Comparison of ENCODE assay signal across 8 cellular contexts in the genomic region with DNA sequence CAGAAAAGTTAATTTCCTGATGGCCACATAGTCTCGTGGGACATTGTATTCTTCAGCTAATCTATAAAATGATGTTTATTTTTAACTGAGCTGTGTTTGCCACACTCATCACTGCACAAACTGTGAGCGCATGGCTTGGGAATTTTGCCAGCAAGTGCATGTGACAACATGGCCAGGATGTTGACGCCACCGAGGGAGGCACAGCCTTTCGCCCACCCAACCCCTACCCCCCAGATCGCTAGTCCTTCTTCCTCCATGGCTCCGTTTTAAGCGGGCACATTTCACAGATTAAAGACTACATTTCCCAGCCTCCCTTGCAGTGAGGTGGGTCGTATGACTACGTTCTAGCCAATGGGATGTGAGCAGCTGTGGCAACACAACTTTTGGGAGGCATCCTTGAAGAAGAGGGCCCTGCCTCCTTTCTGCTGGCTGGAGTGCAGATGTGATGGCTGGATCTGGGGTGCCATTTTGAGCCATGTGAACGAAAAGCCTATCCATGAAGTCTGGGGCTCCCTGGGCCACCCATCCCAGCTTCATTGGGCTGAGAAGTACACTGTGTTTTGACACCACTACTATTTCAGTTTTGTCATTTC. TPM values are rescaled to one million over a fixed set of nuclear protein-coding genes. Genes with fewer than 3 reads are reported as not detected.
DNase-seq lines count a peak whose midpoint lies in the region; ATAC-seq, FAIRE-seq and TF ChIP-seq lines count a peak whose summit lies in the region.

No MANE protein-coding gene starts in this region.

- CTCF ChIA-PET in endothelial cell of umbilical vein (lab: Charles Lee) = interaction anchor here (0.7 to 1.8 kb wide), 5 partner anchors 8 to 150 kb away, joined by 3 to 12 read pairs (median 3); partner anchors contain the start of genes EXD3, NOXA1 and NRARP

- peak overlapping the region; percentile 58 for H3K27ac ChIP-seq in endothelial cell of umbilical vein (ENCODE audit: insufficient read depth, low read depth, low read length)
- peak overlapping the region; percentile 72 to 94 for H3K27ac ChIP-seq in prostate gland

- in situ Hi-C loops in GM13977 (cut with MboI; ENCODE audit: low pct_unique_long_range_greater_than_20kb, low sequenced_read_pairs, unreplicated experiment) = loop anchor here (10.0 kb wide), 1 partner anchor 111 kb away; no protein-coding TSS in a partner anchor
- in situ Hi-C loops in GM13976 (cut with MboI; ENCODE audit: low sequenced_read_pairs, unreplicated experiment) = loop anchor here (5.0 to 25.0 kb wide), 2 partner anchors 113 to 243 kb away; no protein-coding TSS in a partner anchor

- DNase-seq in A172 (ENCODE audit: low spot score) (peak; percentile 46), GM13977 (ENCODE audit: low spot score) (peak; percentile 71), endothelial cell of umbilical vein (ENCODE audit: low read depth, low spot score) (peak; percentile 68), prostate gland (ENCODE audit: low spot score) (no peak), GM13976 (ENCODE audit: low spot score) (no peak), OCI-M2 (lab: John Stamatoyannopoulos, UW; ENCODE audit: unreplicated experiment) (no peak)

- no peaks in the 10 kb centered on the region for H3K36me3 ChIP-seq in endothelial cell of umbilical vein (ENCODE audit: control insufficient read depth in 2 of 2, extremely low read depth in 1 of 2, insufficient read depth in 2 of 2, low read length in 2 of 2)
- H3K36me3 ChIP-seq in prostate gland = no peaks in the 10 kb centered on the region

- no peak overlapping the region for H3K4me2 ChIP-seq in endothelial cell of umbilical vein (ENCODE audit: insufficient read depth, low read length)

- TF ChIP-seq POLR2A in Raji (IDR thresholded peaks at IDR 0.05; ENCODE audit: insufficient read depth, low read depth, low read length) (peak; percentile 38; the same call in 1 of the 2 replicates), endothelial cell of umbilical vein (IDR thresholded peaks at IDR 0.05; ENCODE audit: low read depth, low read length) (peak; percentile 37), prostate gland (IDR thresholded peaks at IDR 0.05) (no peak)

- 41% methylated on average over 11 of the region's 11 CpGs for WGBS in prostate gland

- FAIRE-seq in endothelial cell of umbilical vein (lab: Jason Lieb, UNC) = peak; percentile 89

- dilution Hi-C loops in endothelial cell of umbilical vein (cut with MboI; ENCODE audit: extremely low pct_ligation_motif_present, low sequenced_read_pairs) = no loop called here

- POLR2A ChIA-PET in endothelial cell of umbilical vein (lab: Charles Lee) = interaction anchor here (1.0 kb wide), 1 partner anchor 53 kb away, joined by 3 read pairs; the partner anchor contains the start of gene TUBB4B

- no peak overlapping the region for H3K9ac ChIP-seq in endothelial cell of umbilical vein (replicated peaks; ENCODE audit: extremely low read depth, insufficient read depth, low read length)

- no peaks in the 10 kb centered on the region for H4K20me1 ChIP-seq in endothelial cell of umbilical vein (replicated peaks; ENCODE audit: control insufficient read depth, extremely low read depth, insufficient read depth, low read length)

- peaks cover 2% of the 10 kb centered on the region for H3K79me2 ChIP-seq in endothelial cell of umbilical vein (ENCODE audit: control insufficient read depth, insufficient read depth, low read length)

- no peak overlapping the region for H3K4me3 ChIP-seq in endothelial cell of umbilical vein (replicated peaks in 1 of 3; ENCODE audit: insufficient read depth in 1 of 3, low read depth in 1 of 3, low read length in 3 of 3)
- no peak overlapping the region for H3K4me3 ChIP-seq in prostate gland

- ATAC-seq in HG02840 (IDR thresholded peaks at IDR 0.05; ENCODE audit: low FRiP score, unreplicated experiment) = no peak

- H3K9me3 ChIP-seq in endothelial cell of umbilical vein (replicated peaks; ENCODE audit: control insufficient read depth, insufficient read depth, low read length) = no peaks in the 10 kb centered on the region
- H3K9me3 ChIP-seq in prostate gland = no peaks in the 10 kb centered on the region

- H3K27me3 ChIP-seq in endothelial cell of umbilical vein (ENCODE audit: control insufficient read depth in 2 of 2, insufficient read depth in 2 of 2, low read length in 2 of 2) (no peaks in the 10 kb centered on the region), prostate gland (replicated peaks; ENCODE audit: insufficient read depth) (no peaks in the 10 kb centered on the region)

- intact Hi-C loops in endothelial cell of umbilical vein (cut with micrococcal nuclease) = loop anchor here (1.0 kb wide), 1 partner anchor 151 kb away; no protein-coding TSS in a partner anchor
- intact Hi-C loops in prostate gland (cut with DNase I) = loop anchor here (10.0 kb wide), 2 partner anchors 111 to 231 kb away; no protein-coding TSS in a partner anchor

- H3K9me1 ChIP-seq in endothelial cell of umbilical vein (replicated peaks; ENCODE audit: control insufficient read depth, extremely low read depth, insufficient read depth, low read length) = no peaks in the 10 kb centered on the region

- no peak overlapping the region for H2AFZ ChIP-seq in endothelial cell of umbilical vein (ENCODE audit: low read depth, low read length)

- H3K4me1 ChIP-seq in endothelial cell of umbilical vein (ENCODE audit: control insufficient read depth, extremely low read depth, insufficient read depth, low read length) (peaks cover 34% of the 10 kb centered on the region), prostate gland (replicated peaks) (peaks cover 12% of the 10 kb centered on the region)

- BruUV-seq in endothelial cell of umbilical vein (replicated peaks; lab: Mats Ljungman, UMichigan) = no TSS peak

- TF ChIP-seq CTCF in GM13977 (IDR thresholded peaks at IDR 0.05; ENCODE audit: extremely low read depth, insufficient read depth, missing control alignments) = no peak
- no peak for TF ChIP-seq CTCF in endothelial cell of umbilical vein (IDR thresholded peaks at IDR 0.05; ENCODE audit: extremely low read depth in 1 of 2, insufficient read depth in 1 of 2, low read depth in 1 of 2, low read length in 2 of 2)
- peak in 1 of 4 experiments; percentile 6 for TF ChIP-seq CTCF in prostate gland (IDR thresholded peaks at IDR 0.05)
- TF ChIP-seq CTCF in GM13976 (IDR thresholded peaks at IDR 0.05; ENCODE audit: borderline replicate concordance, control extremely low read depth, extremely low read depth, insufficient read depth, missing control alignments) = no peak

RNA-seq across cellular contexts. Expression of gene NRARP, which starts 7.9 kb away (rescaled TPM):
- total RNA-seq in A172 (2014; rRNA removed; shearing (Covaris generic)) = 0.40 and 0.43 TPM in 2 replicates
- total RNA-seq in endothelial cell of umbilical vein (50.0 and 61.0 TPM in 2 replicates), prostate gland (10 to 100 TPM; 22.4 to 24.3 TPM)
- polyA plus RNA-seq in endothelial cell of umbilical vein = 54.0 and 72.9 TPM in 2 replicates
- polyA plus RNA-seq in endothelial cell of umbilical vein (2011; cell fraction: cytosol; rRNA removed) = 30.9 and 40.4 TPM in 2 replicates
- polyA plus RNA-seq in endothelial cell of umbilical vein (2011; cell fraction: nucleus; rRNA removed) = 53.9 and 60.9 TPM in 2 replicates
- 19.3 and 25.5 TPM in 2 replicates for polyA plus RNA-seq in endothelial cell of umbilical vein (2012)
- polyA minus RNA-seq in endothelial cell of umbilical vein = 16.6 and 27.9 TPM in 2 replicates
- 5.5 TPM for polyA minus RNA-seq in endothelial cell of umbilical vein (2011; cell fraction: cytosol; rRNA and poly(A)+ RNA removed)
- 54.7 and 119 TPM in 2 replicates for polyA minus RNA-seq in endothelial cell of umbilical vein (2011; cell fraction: nucleus; rRNA and poly(A)+ RNA removed)

RNA-seq across cellular contexts. Expression of gene TOR4A, which starts 16.7 kb away (rescaled TPM):
- total RNA-seq in A172 (2014; rRNA removed; shearing (Covaris generic)) = 79.6 and 94.5 TPM in 2 replicates
- total RNA-seq in endothelial cell of umbilical vein (46.4 and 48.0 TPM in 2 replicates), prostate gland (1 to 10 TPM; 1.6 to 7.3 TPM)
- 32.4 and 45.7 TPM in 2 replicates for polyA plus RNA-seq in endothelial cell of umbilical vein
- 15.8 and 22.2 TPM in 2 replicates for polyA plus RNA-seq in endothelial cell of umbilical vein (2011; cell fraction: cytosol; rRNA removed)
- 15.9 and 17.7 TPM in 2 replicates for polyA plus RNA-seq in endothelial cell of umbilical vein (2011; cell fraction: nucleus; rRNA removed)
- polyA plus RNA-seq in endothelial cell of umbilical vein (2012) = 15.2 and 25.2 TPM in 2 replicates
- polyA minus RNA-seq in endothelial cell of umbilical vein = 17.2 and 24.1 TPM in 2 replicates
- polyA minus RNA-seq in endothelial cell of umbilical vein (2011; cell fraction: cytosol; rRNA and poly(A)+ RNA removed) = 22.7 TPM
- 10.6 and 19.4 TPM in 2 replicates for polyA minus RNA-seq in endothelial cell of umbilical vein (2011; cell fraction: nucleus; rRNA and poly(A)+ RNA removed)

RNA-seq across cellular contexts. Expression of gene NELFB, which starts 39.1 kb away (rescaled TPM):
- 104 and 116 TPM in 2 replicates for total RNA-seq in A172 (2014; rRNA removed; shearing (Covaris generic))
- 70.2 and 76.1 TPM in 2 replicates for total RNA-seq in endothelial cell of umbilical vein
- 61.8 and 62.3 TPM in 2 replicates for polyA plus RNA-seq in endothelial cell of umbilical vein
- polyA plus RNA-seq in endothelial cell of umbilical vein (2011; cell fraction: cytosol; rRNA removed) = 58.8 and 77.9 TPM in 2 replicates
- polyA plus RNA-seq in endothelial cell of umbilical vein (2011; cell fraction: nucleus; rRNA removed) = 68.2 and 70.6 TPM in 2 replicates
- polyA plus RNA-seq in endothelial cell of umbilical vein (2012) = 63.3 and 64.5 TPM in 2 replicates
- polyA minus RNA-seq in endothelial cell of umbilical vein = 33.7 and 42.3 TPM in 2 replicates
- 77.9 TPM for polyA minus RNA-seq in endothelial cell of umbilical vein (2011; cell fraction: cytosol; rRNA and poly(A)+ RNA removed)
- polyA minus RNA-seq in endothelial cell of umbilical vein (2011; cell fraction: nucleus; rRNA and poly(A)+ RNA removed) = 14.0 and 17.6 TPM in 2 replicates
- total RNA-seq in prostate gland = 10 to 100 TPM; 44.9 to 82.1 TPM

RNA-seq across cellular contexts. Expression of gene STPG3, which starts 43.1 kb away (rescaled TPM):
- not detected in 2 replicates for total RNA-seq in A172 (2014; rRNA removed; shearing (Covaris generic))
- not detected in 2 replicates for total RNA-seq in endothelial cell of umbilical vein
- polyA plus RNA-seq in endothelial cell of umbilical vein = not detected in 2 replicates
- polyA plus RNA-seq in endothelial cell of umbilical vein (2011; cell fraction: cytosol; rRNA removed) = not detected in 2 replicates
- polyA plus RNA-seq in endothelial cell of umbilical vein (2011; cell fraction: nucleus; rRNA removed) = not detected in 2 replicates
- 0.31 TPM in 1 of 2 replicates, not detected in the other for polyA plus RNA-seq in endothelial cell of umbilical vein (2012)
- not detected in 2 replicates for polyA minus RNA-seq in endothelial cell of umbilical vein
- polyA minus RNA-seq in endothelial cell of umbilical vein (2011; cell fraction: cytosol; rRNA and poly(A)+ RNA removed) = not detected
- not detected in 2 replicates for polyA minus RNA-seq in endothelial cell of umbilical vein (2011; cell fraction: nucleus; rRNA and poly(A)+ RNA removed)
- total RNA-seq in prostate gland = 1 to 10 TPM in 1 of 2 donors, not detected in 1; 4.2 TPM

RNA-seq across cellular contexts. Expression of gene TUBB4B, which starts 53.1 kb away (rescaled TPM):
- total RNA-seq in A172 (2014; rRNA removed; shearing (Covaris generic)) = 599 and 717 TPM in 2 replicates
- total RNA-seq in endothelial cell of umbilical vein (546 and 558 TPM in 2 replicates), prostate gland (100 to 1,000 TPM; 279 to 484 TPM)
- 418 and 439 TPM in 2 replicates for polyA plus RNA-seq in endothelial cell of umbilical vein
- 440 and 482 TPM in 2 replicates for polyA plus RNA-seq in endothelial cell of umbilical vein (2011; cell fraction: cytosol; rRNA removed)
- polyA plus RNA-seq in endothelial cell of umbilical vein (2011; cell fraction: nucleus; rRNA removed) = 302 and 352 TPM in 2 replicates
- polyA plus RNA-seq in endothelial cell of umbilical vein (2012) = 344 and 522 TPM in 2 replicates
- polyA minus RNA-seq in endothelial cell of umbilical vein = 231 and 299 TPM in 2 replicates
- 405 TPM for polyA minus RNA-seq in endothelial cell of umbilical vein (2011; cell fraction: cytosol; rRNA and poly(A)+ RNA removed)
- 104 and 126 TPM in 2 replicates for polyA minus RNA-seq in endothelial cell of umbilical vein (2011; cell fraction: nucleus; rRNA and poly(A)+ RNA removed)

Comparison
In these comparisons a context has a peak if more than half of its experiments do, and no peak if none do; other contexts are left out.
1. DNase-seq: peak in A172 (single experiment), GM13977 (single experiment) and endothelial cell of umbilical vein (single experiment); none in prostate gland (single experiment), GM13976 (single experiment) and OCI-M2 (single experiment).
2. RNA of gene NRARP, which starts 7.9 kb away (total RNA-seq): 50.0 to 61.0 TPM in endothelial cell of umbilical vein and 22.4 to 24.3 TPM in prostate gland; 0.40 to 0.43 TPM in A172; every median in the first group is over 10 times any median in the second.